27 cellular contexts compared by ENCODE assay signal in genomic region chr2:6228251-6228650, GRCh38.
"Had no signal": no experiment of that assay in that cellular context is flagged by ENCODE, and none has a peak within 500 bp of the region (broad histone marks: within the 10 kb centered on the region; RNA-seq: fewer than 3 reads in every experiment).

No MANE protein-coding gene starts in this region.

- H3K4me3 ChIP-seq: stomach, suprapubic skin, testis, thoracic aorta, thyroid gland, tibial artery, tibial nerve, transverse colon, upper lobe of left lung, upper lobe of right lung, uterus, vagina had no signal

- DNase-seq: stimulated activated CD4-positive, alpha-beta T cell treated with anti-CD3 and anti-CD28 coated beads, Interleukin-2, amount 100 ng/mL, for 48 hours; stimulated activated CD4-positive, alpha-beta T cell treated with anti-CD3 and anti-CD28 coated beads, Interleukin-4, amount 100 ng/mL, for 1 hour; stimulated activated CD4-positive, alpha-beta T cell treated with anti-CD3 and anti-CD28 coated beads, Interleukin-4, amount 100 ng/mL, for 24 hours; stimulated activated CD4-positive, alpha-beta T cell treated with anti-CD3 and anti-CD28 coated beads, Interleukin-4, amount 100 ng/mL, for 4 hours; stimulated activated CD8-positive, alpha-beta memory T cell treated with anti-CD3 and anti-CD28 coated beads, Interleukin-4, amount 100 ng/mL, for 48 hours; stimulated activated naive B cell treated with anti-CD40 and anti-IgM and Interleukin-4, amounts not matched to agents 10 μg/mL and 1 μg/mL and 100 μg/mL, for 72 hours; stimulated activated naive CD4-positive, alpha-beta T cell; stimulated activated naive CD4-positive, alpha-beta T cell treated with Interleukin-2 at 50 U/mL for 16 hours; stimulated activated naive CD8-positive, alpha-beta T cell treated with anti-CD3 and anti-CD28 coated beads, Interleukin-15, amount 100 ng/mL, for 72 hours; stimulated activated naive CD8-positive, alpha-beta T cell treated with anti-CD3 and anti-CD28 coated beads, Interleukin-15, Interleukin-2, amounts not matched to agents 100 U/mL and 50 U/mL, for 24 hours; stomach; substantia nigra; testis; thyroid gland; tibial artery; transverse colon; trophoblast cell; upper lobe of left lung; upper lobe of right lung; uterus had no signal

- H3K27me3 ChIP-seq: stomach, suprapubic skin, testis, thyroid gland, tibial artery, tibial nerve, transverse colon, upper lobe of left lung, upper lobe of right lung, uterus, vagina had no signal

- H3K27ac ChIP-seq: stomach, suprapubic skin, testis, thoracic aorta, thyroid gland, tibial artery, tibial nerve, transverse colon, upper lobe of left lung, upper lobe of right lung, uterus, vagina had no signal

- H3K36me3 ChIP-seq: stomach, suprapubic skin, thoracic aorta, thyroid gland, tibial artery, tibial nerve, transverse colon, upper lobe of left lung, upper lobe of right lung, uterus, vagina had no signal

- ATAC-seq: stimulated activated effector memory CD8-positive, alpha-beta T cell treated with anti-CD3 and anti-CD28 coated beads, Interleukin-12 subunit alpha, Interleukin-12 subunit beta, amount 100 ng/mL, for 72 hours; stimulated activated memory B cell treated with anti-CD40 and anti-IgM and Interleukin-4, amounts not matched to agents 10 μg/mL and 1 μg/mL and 100 μg/mL, for 72 hours; stimulated activated naive B cell treated with anti-CD40 and anti-IgM and Interleukin-4, amounts not matched to agents 10 μg/mL and 1 μg/mL and 100 μg/mL, for 72 hours; stimulated activated naive CD8-positive, alpha-beta T cell treated with anti-CD3 and anti-CD28 coated beads, Interleukin-15, amount 100 ng/mL, for 72 hours; stimulated activated naive CD8-positive, alpha-beta T cell treated with anti-CD3 and anti-CD28 coated beads, Interleukin-15, Interleukin-2, amounts not matched to agents 100 U/mL and 50 U/mL, for 24 hours; upper lobe of right lung had no signal

- H3K4me1 ChIP-seq: stomach, suprapubic skin, testis, tibial artery, tibial nerve, transverse colon, upper lobe of left lung, upper lobe of right lung, uterus, vagina had no signal

- H3K9me3 ChIP-seq: stomach, suprapubic skin, testis, thoracic aorta, thyroid gland, tibial artery, transverse colon, upper lobe of left lung, upper lobe of right lung, uterus, vagina had no signal

- FAIRE-seq: urothelium cell line had no signal
